8 cellular contexts compared by ENCODE assay signal in genomic region chr17:30906101-30906911, GRCh38. TPM values are rescaled to one million over a fixed set of nuclear protein-coding genes. Genes with fewer than 3 reads are reported as not detected.
A peak's percentile ranks its signal among the peaks of the same experiment; 100 is the strongest.
DNase-seq lines count a peak whose midpoint lies in the region; TF ChIP-seq lines count a peak whose summit lies in the region.

Gene TEFM, minus strand, starts transcription at chr17:30906238. Its CDS starts 40 bp downstream, at chr17:30906198.

- H3K4me3 ChIP-seq in H7 (ENCODE audit: insufficient read depth, low read depth, low read length) (peak within 1 kb of the TSS; percentile 78), SJCRH30 (peak within 1 kb of the TSS; percentile 66), foreskin fibroblast (ENCODE audit: low read depth in 1 of 2, low read length in 2 of 2) (peak within 1 kb of the TSS; percentile 65 to 93), stomach (peak within 1 kb of the TSS; percentile 73 to 96 (median 82))

- peaks cover 19% of the 10 kb centered on the region for H3K4me1 Mint-ChIP-seq in neural crest cell

- DNase-seq in ELF-1 (ENCODE audit: low read depth, low spot score) (peak; percentile 95), H7 (peak; percentile 92), M059J (ENCODE audit: low read depth) (peak; percentile 85), SJCRH30 (peak; percentile 94 to 96), foreskin fibroblast (peak; percentile 88 to 97), neural crest cell (ENCODE audit: low read depth, low spot score) (peak; percentile 93), stomach (peak; percentile 91)
- DNase-seq in activated gamma-delta T cell treated with anti-CD3 and anti-CD28 coated beads, Interleukin-2, amount 50 U/mL, for 16 hours (ENCODE audit: low read depth) = peak; percentile 81

- no peak for TF ChIP-seq EP300 in stomach (IDR thresholded peaks at IDR 0.05)

- peak within 1 kb of the TSS; percentile 93 for H3K4me3 Mint-ChIP-seq in neural crest cell

- intact Hi-C loops in stomach (cut with DNase I; ENCODE audit: low total_unique reads) = no loop called here

- H3K4me1 ChIP-seq in SJCRH30 (no peaks in the 10 kb centered on the region), stomach (peaks cover 12 to 37% (median 24%) of the 10 kb centered on the region in 4 donors)

- peak in 1 of 4 donors; percentile 21 for TF ChIP-seq POLR2A in stomach (IDR thresholded peaks at IDR 0.05)

- H3K27me3 ChIP-seq in H7 (ENCODE audit: control insufficient read depth, insufficient read depth, low read length) (no peaks in the 10 kb centered on the region), SJCRH30 (no peaks in the 10 kb centered on the region), stomach (no peaks in the 10 kb centered on the region)

- WGBS in stomach, 5 donors = 0% methylated on average over 23 to 47 of the region's 47 CpGs

- no peaks in the 10 kb centered on the region; the same call in 1 of the 2 replicates for H3K36me3 ChIP-seq in H7 (replicated peaks; ENCODE audit: control insufficient read depth, insufficient read depth, low read length)
- peaks cover 10% of the 10 kb centered on the region for H3K36me3 ChIP-seq in SJCRH30
- H3K36me3 ChIP-seq in stomach = peaks cover 0 to 24% (median 19%) of the 10 kb centered on the region in 4 donors

- H3K9me3 ChIP-seq in SJCRH30 (replicated peaks) (no peaks in the 10 kb centered on the region), stomach (no peaks in the 10 kb centered on the region)

- peaks cover 4% of the 10 kb centered on the region for H3K36me3 Mint-ChIP-seq in neural crest cell (ENCODE audit: low read depth)

- peak within 1 kb of the TSS; percentile 95 for H3K27ac Mint-ChIP-seq in neural crest cell (ENCODE audit: unreplicated experiment)

- H3K27ac ChIP-seq in SJCRH30 = peak within 1 kb of the TSS; percentile 55
- H3K27ac ChIP-seq in stomach = peak within 1 kb of the TSS; percentile 90 to 92 (median 91)

- no peaks in the 10 kb centered on the region for H3K9me3 Mint-ChIP-seq in neural crest cell

- TF ChIP-seq CTCF in foreskin fibroblast (IDR thresholded peaks at IDR 0.05; ENCODE audit: low read depth, low read length) (no peak), neural crest cell (conservative IDR thresholded peaks at IDR 0.05) (peak; percentile 28), stomach (IDR thresholded peaks at IDR 0.05) (peak in 1 of 7 experiments; percentile 10)

- H3K27me3 Mint-ChIP-seq in neural crest cell (ENCODE audit: low read depth) = no peaks in the 10 kb centered on the region

RNA-seq across cellular contexts. Expression of gene TEFM, which starts in this region (rescaled TPM):
- total RNA-seq in H7 (2014; rRNA removed; shearing (Covaris generic)) = 11.9 and 16.3 TPM in 2 replicates
- 14.0 and 19.4 TPM in 2 replicates for total RNA-seq in M059J (2014; rRNA removed; shearing (Covaris generic))
- 16.0 and 18.1 TPM in 2 replicates for total RNA-seq in SJCRH30 (2014; rRNA removed; shearing (Covaris generic))
- total RNA-seq in neural crest cell = 10.8 and 15.0 TPM in 2 replicates
- total RNA-seq in stomach = 10 to 100 TPM in 4 of 5 donors, 1 to 10 TPM in 1; 6.4 to 40.3 (median 24.1) TPM
- polyA plus RNA-seq in stomach = 10 to 100 TPM in 1 of 3 donors, 1 to 10 TPM in 2; 5.9 to 13.3 (median 7.9) TPM

Comparison
In these comparisons a context has a peak if more than half of its experiments do, and no peak if none do; other contexts are left out.
1. Peak in every context shown above with its lines: DNase-seq, H3K4me3 ChIP-seq and H3K27ac ChIP-seq.